In the genomic region with DNA sequence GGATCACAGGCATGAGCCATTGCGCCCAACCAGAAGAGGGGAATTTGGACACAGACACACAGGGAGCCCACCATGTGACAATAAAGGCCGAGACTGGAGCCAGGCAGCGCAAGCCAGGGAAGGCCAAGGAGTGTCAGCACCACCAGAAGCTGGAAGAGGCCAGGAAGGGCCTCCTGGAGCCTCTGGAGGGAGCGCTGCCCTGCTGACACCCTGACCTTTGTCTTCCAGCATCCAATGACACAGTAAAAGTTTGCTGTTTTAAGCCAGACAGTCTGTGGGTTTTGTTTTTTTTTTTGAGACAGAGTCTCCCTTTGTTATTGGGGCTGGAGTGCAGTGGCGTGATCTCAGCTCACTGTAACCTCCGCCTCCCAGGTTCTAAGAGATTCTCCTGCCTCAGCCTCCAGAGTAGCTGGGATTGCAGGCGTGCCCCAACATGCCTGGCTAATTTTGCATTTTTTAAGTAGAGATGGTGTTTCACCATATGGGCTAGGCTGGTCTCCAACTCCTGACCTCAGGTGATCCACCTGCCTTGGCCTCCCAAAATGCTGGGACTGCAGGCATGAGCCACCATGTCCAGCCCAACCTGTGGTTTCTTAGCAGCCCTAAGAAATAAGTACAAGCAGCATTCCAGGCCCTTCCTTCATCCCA, we compare ENCODE assay signal across 38 cellular contexts.
"Had no signal": no experiment of that assay in that cellular context is flagged by ENCODE, and none has a peak within 500 bp of the region (broad histone marks: within the 10 kb centered on the region; RNA-seq: fewer than 3 reads in every experiment).

No MANE protein-coding gene starts in this region.

- H3K27me3 Mint-ChIP-seq: activated CD4-positive, alpha-beta memory T cell treated with anti-CD3 and anti-CD28 coated beads, Interleukin-2, amount 10 ng/mL, durations not matched to agents 7 days and 5 days; activated naive CD4-positive, alpha-beta T cell treated with anti-CD3 and anti-CD28 coated beads, Interleukin-2, amount 50 U/mL, for 24 hours had no signal

- H3K27ac ChIP-seq: adrenal gland, body of pancreas, breast epithelium, cardiac muscle cell, colonic mucosa, epithelial cell of prostate, esophagus squamous epithelium, heart left ventricle, WERI-Rb-1 had no signal

- H3K9me3 Mint-ChIP-seq: activated CD4-positive, alpha-beta memory T cell treated with anti-CD3 and anti-CD28 coated beads, Interleukin-2, amount 10 ng/mL, durations not matched to agents 7 days and 5 days; activated CD4-positive, alpha-beta T cell treated with anti-CD3 and anti-CD28 coated beads, Interleukin-2, amount 10 ng/mL, durations not matched to agents 7 days and 5 days; activated naive CD4-positive, alpha-beta T cell treated with anti-CD3 and anti-CD28 coated beads for 36 hours; activated naive CD4-positive, alpha-beta T cell treated with anti-CD3 and anti-CD28 coated beads, Interleukin-2, amount 50 U/mL, for 24 hours; activated naive CD8-positive, alpha-beta T cell treated with anti-CD3 and anti-CD28 coated beads for 36 hours; activated naive CD8-positive, alpha-beta T cell treated with anti-CD3 and anti-CD28 coated beads, Interleukin-2, amount 50 U/mL, for 24 hours; activated T-helper 1 cell treated with anti-CD3 and anti-CD28 coated beads, Interleukin-12 subunit alpha, Interleukin-12 subunit beta, Interleukin-2, Interleukin-4 antibody, amounts not matched to agents 30 ng/mL and 10 ng/mL and 1 ng/mL, durations not matched to agents 14 hours and 24 hours and 36 hours; activated T-helper 2 cell treated with anti-CD3 and anti-CD28 coated beads, Interferon-gamma antibody, Interleukin-2, Interleukin-4, amounts not matched to agents 10 μg/mL and 5 μg/mL and 100 μg/mL, durations not matched to agents 14 hours and 24 hours and 36 hours; T-helper 2 cell treated with Interferon-gamma antibody and Interleukin-4, amounts not matched to agents 5 μg/mL and 100 μg/mL, for 36 hours had no signal

- FAIRE-seq: endometrium, endothelial cell of umbilical vein, frontal cortex had no signal

- H3K4me1 Mint-ChIP-seq: activated CD4-positive, alpha-beta memory T cell treated with anti-CD3 and anti-CD28 coated beads, Interleukin-2, amount 10 ng/mL, durations not matched to agents 7 days and 5 days; activated CD4-positive, alpha-beta T cell treated with anti-CD3 and anti-CD28 coated beads for 36 hours; activated CD4-positive, alpha-beta T cell treated with anti-CD3 and anti-CD28 coated beads, Interleukin-2, amount 10 ng/mL, durations not matched to agents 7 days and 5 days; activated naive CD4-positive, alpha-beta T cell treated with anti-CD3 and anti-CD28 coated beads, Interleukin-2, amount 50 U/mL, for 24 hours; activated naive CD8-positive, alpha-beta T cell treated with anti-CD3 and anti-CD28 coated beads for 36 hours; activated naive CD8-positive, alpha-beta T cell treated with anti-CD3 and anti-CD28 coated beads, Interleukin-2, amount 50 U/mL, for 24 hours; T-helper 17 cell had no signal

- DNase-seq: activated CD4-positive, alpha-beta memory T cell treated with anti-CD3 and anti-CD28 coated beads, Interleukin-2, amount 10 ng/mL, durations not matched to agents 7 days and 5 days; activated CD4-positive, alpha-beta T cell treated with anti-CD3 and anti-CD28 coated beads for 36 hours; activated CD4-positive, alpha-beta T cell treated with anti-CD3 and anti-CD28 coated beads, Interleukin-2, amount 10 ng/mL, durations not matched to agents 7 days and 5 days; activated CD4-positive, alpha-beta T cell treated with anti-CD3 and anti-CD28 coated beads, Interleukin-2, amount 50 U/mL, for 4 hours; activated CD4-positive, CD25-positive, alpha-beta regulatory T cell; activated CD4-positive, CD25-positive, alpha-beta regulatory T cell treated with anti-CD3 and anti-CD28 coated beads, Interleukin-2, amount 50 U/mL, for 72 hours; activated CD8-positive, alpha-beta memory T cell treated with anti-CD3 and anti-CD28 coated beads for 24 hours; activated effector memory CD4-positive, alpha-beta T cell treated with anti-CD3 and anti-CD28 coated beads, Interleukin-2, amount 50 U/mL, for 16 hours; activated naive CD4-positive, alpha-beta T cell treated with anti-CD3 and anti-CD28 coated beads for 36 hours; activated naive CD8-positive, alpha-beta T cell treated with anti-CD3 and anti-CD28 coated beads for 36 hours; activated naive CD8-positive, alpha-beta T cell treated with anti-CD3 and anti-CD28 coated beads, Interleukin-2, amount 50 U/mL, for 24 hours; activated T-cell treated with anti-CD3 and anti-CD28 coated beads, Interleukin-2, amount 50 U/mL, for 1 hour; activated T-cell treated with anti-CD3 and anti-CD28 coated beads, Interleukin-2, amount 50 U/mL, for 48 hours; adrenal gland; amygdala; aorta; body of pancreas; central memory CD4-positive, alpha-beta T cell; cerebellar nuclear complex; colonic mucosa; effector CD8-positive, alpha-beta T cell; esophagus squamous epithelium; glutamatergic neuron; T-helper 1 cell; T-helper 17 cell; T1000; WERI-Rb-1 had no signal

- H3K36me3 ChIP-seq: adrenal gland, breast epithelium, cardiac muscle cell, colonic mucosa, esophagus squamous epithelium, heart left ventricle, WERI-Rb-1 had no signal

- ATAC-seq: activated CD4-positive, alpha-beta T cell treated with anti-CD3 and anti-CD28 coated beads for 36 hours; activated naive CD8-positive, alpha-beta T cell treated with anti-CD3 and anti-CD28 coated beads, Interleukin-2, amount 50 U/mL, for 24 hours; body of pancreas; heart left ventricle; T-helper 17 cell had no signal

- H3K27me3 ChIP-seq: adrenal gland, body of pancreas, breast epithelium, cardiac muscle cell, colonic mucosa had no signal

- H3K36me3 Mint-ChIP-seq: activated naive CD4-positive, alpha-beta T cell treated with anti-CD3 and anti-CD28 coated beads, Interleukin-2, amount 50 U/mL, for 24 hours; activated naive CD8-positive, alpha-beta T cell treated with anti-CD3 and anti-CD28 coated beads for 36 hours had no signal

- H3K27ac Mint-ChIP-seq: activated CD4-positive, alpha-beta memory T cell treated with anti-CD3 and anti-CD28 coated beads, Interleukin-2, amount 10 ng/mL, durations not matched to agents 7 days and 5 days; activated CD4-positive, alpha-beta T cell treated with anti-CD3 and anti-CD28 coated beads for 36 hours; activated CD4-positive, alpha-beta T cell treated with anti-CD3 and anti-CD28 coated beads, Interleukin-2, amount 10 ng/mL, durations not matched to agents 7 days and 5 days; activated naive CD4-positive, alpha-beta T cell treated with anti-CD3 and anti-CD28 coated beads for 36 hours; activated naive CD4-positive, alpha-beta T cell treated with anti-CD3 and anti-CD28 coated beads, Interleukin-2, amount 50 U/mL, for 24 hours; activated naive CD8-positive, alpha-beta T cell treated with anti-CD3 and anti-CD28 coated beads for 36 hours; activated naive CD8-positive, alpha-beta T cell treated with anti-CD3 and anti-CD28 coated beads, Interleukin-2, amount 50 U/mL, for 24 hours; activated T-helper 1 cell treated with anti-CD3 and anti-CD28 coated beads, Interleukin-12 subunit alpha, Interleukin-12 subunit beta, Interleukin-2, Interleukin-4 antibody, amounts not matched to agents 30 ng/mL and 10 ng/mL and 1 ng/mL, durations not matched to agents 14 hours and 24 hours and 36 hours; activated T-helper 2 cell treated with anti-CD3 and anti-CD28 coated beads, Interferon-gamma antibody, Interleukin-2, Interleukin-4, amounts not matched to agents 10 μg/mL and 5 μg/mL and 100 μg/mL, durations not matched to agents 14 hours and 24 hours and 36 hours; T-helper 17 cell; T-helper 2 cell treated with Interferon-gamma antibody and Interleukin-4, amounts not matched to agents 5 μg/mL and 100 μg/mL, for 36 hours had no signal

- H3K4me3 Mint-ChIP-seq: activated CD4-positive, alpha-beta memory T cell treated with anti-CD3 and anti-CD28 coated beads, Interleukin-2, amount 10 ng/mL, durations not matched to agents 7 days and 5 days; activated CD4-positive, alpha-beta T cell treated with anti-CD3 and anti-CD28 coated beads for 36 hours; activated CD4-positive, alpha-beta T cell treated with anti-CD3 and anti-CD28 coated beads, Interleukin-2, amount 10 ng/mL, durations not matched to agents 7 days and 5 days; activated naive CD4-positive, alpha-beta T cell treated with anti-CD3 and anti-CD28 coated beads for 36 hours; activated naive CD4-positive, alpha-beta T cell treated with anti-CD3 and anti-CD28 coated beads, Interleukin-2, amount 50 U/mL, for 24 hours; activated naive CD8-positive, alpha-beta T cell treated with anti-CD3 and anti-CD28 coated beads for 36 hours; activated naive CD8-positive, alpha-beta T cell treated with anti-CD3 and anti-CD28 coated beads, Interleukin-2, amount 50 U/mL, for 24 hours; activated T-helper 1 cell treated with anti-CD3 and anti-CD28 coated beads, Interleukin-12 subunit alpha, Interleukin-12 subunit beta, Interleukin-2, Interleukin-4 antibody, amounts not matched to agents 30 ng/mL and 10 ng/mL and 1 ng/mL, durations not matched to agents 14 hours and 24 hours and 36 hours; T-helper 17 cell; T-helper 2 cell treated with Interferon-gamma antibody and Interleukin-4, amounts not matched to agents 5 μg/mL and 100 μg/mL, for 36 hours had no signal

- H3K4me3 ChIP-seq: adrenal gland, body of pancreas, breast epithelium, cardiac muscle cell, colonic mucosa, esophagus squamous epithelium, heart left ventricle had no signal

- H3K9me3 ChIP-seq: adrenal gland, body of pancreas, colonic mucosa had no signal
